In the genomic region with DNA sequence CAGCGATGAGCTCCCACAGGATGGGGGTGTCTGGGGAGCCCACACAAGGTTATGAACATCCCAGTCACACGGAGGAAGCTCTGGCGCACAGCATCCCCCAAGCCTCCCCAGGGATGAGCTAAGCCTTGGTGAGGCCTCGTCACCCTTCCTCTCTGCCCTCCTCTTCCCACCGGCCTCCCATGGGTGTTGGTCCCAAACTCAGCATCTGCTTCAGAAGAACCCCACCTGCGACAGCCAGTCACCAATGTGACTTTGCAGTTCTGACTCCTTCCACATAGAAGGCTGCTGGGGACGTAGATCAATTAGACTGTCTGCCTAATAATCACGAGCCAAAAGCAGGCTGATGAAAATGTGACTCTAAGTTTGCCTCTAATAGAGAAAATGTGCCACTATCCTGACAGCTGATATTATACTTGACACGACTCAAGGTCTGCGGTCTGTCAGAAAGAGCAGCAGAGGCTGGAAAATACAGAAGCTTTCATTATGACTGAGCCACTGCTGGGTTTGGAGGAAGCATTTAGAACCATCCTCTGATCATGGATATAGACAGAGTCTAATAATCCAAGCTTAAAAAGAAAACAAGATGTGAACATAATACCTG, we compare ENCODE assay signal across 16 cellular contexts.
DNase-seq lines count a peak whose midpoint lies in the region; ATAC-seq and TF ChIP-seq lines count a peak whose summit lies in the region.
"Had no signal": no experiment of that assay in that cellular context is flagged by ENCODE, and none has a peak within 500 bp of the region (broad histone marks: within the 10 kb centered on the region; RNA-seq: fewer than 3 reads in every experiment).

No MANE protein-coding gene starts in this region.

- H3K9me3 ChIP-seq in smooth muscle cell (replicated peaks; ENCODE audit: low read depth): no peaks in the 10 kb centered on the region

- H3K4me1 ChIP-seq in smooth muscle cell (ENCODE audit: low read depth): no peaks in the 10 kb centered on the region

- H3K4me2 ChIP-seq in smooth muscle cell: no peak overlapping the region

- CTCF ChIA-PET in activated CD8-positive, alpha-beta T cell treated with anti-CD3 and anti-CD28 coated beads for 36 hours (lab: Charles Lee): no interaction called here

- no peak overlapping the region for H2AFZ ChIP-seq in smooth muscle cell (ENCODE audit: low read depth)

- peak overlapping the region; percentile 46 for H3K9ac ChIP-seq in smooth muscle cell (ENCODE audit: low read depth)

- no peak overlapping the region for H3K27ac ChIP-seq in smooth muscle cell (ENCODE audit: low read depth)
- H3K27ac ChIP-seq: C4-2B had no signal

- WGBS in smooth muscle cell (ENCODE audit: low lambda C conversion rate): 94% methylated on average over 10 of the region's 10 CpGs

- H3K36me3 ChIP-seq in smooth muscle cell (ENCODE audit: low read depth): no peaks in the 10 kb centered on the region

- POLR2A ChIA-PET in activated CD8-positive, alpha-beta T cell treated with anti-CD3 and anti-CD28 coated beads for 36 hours (lab: Charles Lee): no interaction called here

- H3K4me1 Mint-ChIP-seq in activated CD8-positive, alpha-beta T cell treated with anti-CD3 and anti-CD28 coated beads for 36 hours (ENCODE audit: low read depth): peaks cover 21% of the 10 kb centered on the region

- peaks cover 24% of the 10 kb centered on the region for H3K27me3 Mint-ChIP-seq in activated CD8-positive, alpha-beta T cell treated with anti-CD3 and anti-CD28 coated beads for 36 hours

- no peak overlapping the region for H3K4me3 ChIP-seq in smooth muscle cell

- no peaks in the 10 kb centered on the region for H4K20me1 ChIP-seq in smooth muscle cell (ENCODE audit: low read depth)

- ATAC-seq in GM18511 (IDR thresholded peaks at IDR 0.05; ENCODE audit: unreplicated experiment) (peak; percentile 34), GM19468 (IDR thresholded peaks at IDR 0.05; ENCODE audit: extremely low read depth, unreplicated experiment) (peak; percentile 17), HG03442 (IDR thresholded peaks at IDR 0.05; ENCODE audit: unreplicated experiment) (peak; percentile 32)
- ATAC-seq in activated CD8-positive, alpha-beta T cell treated with anti-CD3 and anti-CD28 coated beads for 36 hours: no peak
- ATAC-seq: PC-3 had no signal

- H3K9me3 Mint-ChIP-seq in activated CD8-positive, alpha-beta T cell treated with anti-CD3 and anti-CD28 coated beads for 36 hours: peaks cover 4% of the 10 kb centered on the region

- no peak for DNase-seq in smooth muscle cell (lab: John Stamatoyannopoulos, UW; ENCODE audit: unreplicated experiment)
- DNase-seq in activated CD8-positive, alpha-beta T cell treated with anti-CD3 and anti-CD28 coated beads for 36 hours: no peak
- no peak for DNase-seq in NCI-H69 (lab: John Stamatoyannopoulos, UW)
- DNase-seq in AG08396 (ENCODE audit: low spot score): no peak
- DNase-seq: COR-L47; DMS153; EL; NCI-H1436 treated with DMSO at 0.1 percent for 48 hours; NCI-H226; NCI-H526 treated with DMSO at 0.1 percent for 48 hours; NK-92 treated with Interleukin-12 subunit alpha and Interleukin-12 subunit beta, amount 100 ng/mL, for 24 hours; PC-3 had no signal

- H3F3A ChIP-seq in smooth muscle cell (ENCODE audit: low read depth): no peaks in the 10 kb centered on the region

- intact Hi-C loops in activated CD8-positive, alpha-beta T cell treated with anti-CD3 and anti-CD28 coated beads for 36 hours (cut with micrococcal nuclease): no loop called here

- H3K36me3 Mint-ChIP-seq in activated CD8-positive, alpha-beta T cell treated with anti-CD3 and anti-CD28 coated beads for 36 hours (ENCODE audit: low read depth): no peaks in the 10 kb centered on the region

- no peak overlapping the region for H3K4me3 Mint-ChIP-seq in activated CD8-positive, alpha-beta T cell treated with anti-CD3 and anti-CD28 coated beads for 36 hours

- H3K27ac Mint-ChIP-seq in activated CD8-positive, alpha-beta T cell treated with anti-CD3 and anti-CD28 coated beads for 36 hours: no peak overlapping the region

- TF ChIP-seq CTCF in smooth muscle cell (IDR thresholded peaks at IDR 0.05; ENCODE audit: borderline replicate concordance, insufficient read depth, poor library complexity, severe bottlenecking): no peak
- TF ChIP-seq CTCF in activated CD8-positive, alpha-beta T cell treated with anti-CD3 and anti-CD28 coated beads for 36 hours (IDR thresholded peaks at IDR 0.05): no peak

- no peaks in the 10 kb centered on the region for H3K79me2 ChIP-seq in smooth muscle cell (ENCODE audit: low read depth)

- no peaks in the 10 kb centered on the region for H3K27me3 ChIP-seq in smooth muscle cell (ENCODE audit: low read depth)
